ENCODE assay signal across 12 cellular contexts in the genomic region with DNA sequence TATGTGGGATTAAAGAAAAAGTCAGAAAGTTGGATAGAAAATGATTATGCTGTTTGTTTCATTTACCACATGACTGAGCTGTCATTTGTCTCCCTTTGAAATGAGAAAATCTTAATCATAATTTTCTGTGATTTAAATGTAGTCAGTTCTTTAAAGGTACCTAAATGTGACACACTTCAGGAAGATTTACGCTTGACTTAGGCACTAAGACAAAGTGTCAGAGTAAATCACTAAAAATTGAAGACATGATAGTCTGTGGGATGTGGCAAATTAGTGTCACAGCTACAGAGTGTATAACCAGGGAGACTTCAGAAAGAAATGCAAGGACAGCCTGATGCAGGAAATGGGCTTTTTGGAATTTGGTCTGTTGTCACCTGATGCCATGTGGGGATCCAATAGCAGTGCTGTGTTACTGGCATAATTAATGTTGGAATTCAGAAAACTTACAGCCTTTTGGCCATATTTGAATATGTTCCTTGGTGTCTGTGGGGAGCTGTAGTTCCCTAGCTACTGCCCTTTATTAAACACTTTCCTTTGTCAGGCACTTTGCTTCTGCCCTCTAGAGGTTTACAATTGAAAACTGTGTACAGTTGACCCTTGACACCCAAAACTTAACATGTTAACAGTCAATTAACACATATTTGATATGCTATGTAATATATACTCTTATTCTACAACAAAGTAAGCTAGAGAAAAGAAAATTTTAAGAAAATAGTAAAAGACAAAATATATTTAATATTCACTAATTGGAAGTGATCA.
A peak's percentile ranks its signal among the peaks of the same experiment; 100 is the strongest.
DNase-seq lines count a peak whose midpoint lies in the region; ATAC-seq and TF ChIP-seq lines count a peak whose summit lies in the region.
"Had no signal": no experiment of that assay in that cellular context is flagged by ENCODE, and none has a peak within 500 bp of the region (broad histone marks: within the 10 kb centered on the region; RNA-seq: fewer than 3 reads in every experiment).

No MANE protein-coding gene starts in this region.

- no peak overlapping the region for H3K4me3 ChIP-seq in epithelial cell of esophagus (ENCODE audit: low read length)
- H3K4me3 ChIP-seq: heart right ventricle had no signal

- TF ChIP-seq CTCF in 22Rv1 (IDR thresholded peaks at IDR 0.05) = peak; percentile 39
- TF ChIP-seq CTCF in epithelial cell of esophagus (IDR thresholded peaks at IDR 0.05; ENCODE audit: insufficient read depth, low read depth, low read length, missing control alignments) = peak; percentile 25

- no peak overlapping the region for H3K27ac ChIP-seq in 22Rv1
- H3K27ac ChIP-seq: heart right ventricle had no signal

- peak; percentile 74 for ATAC-seq in GM18867 (IDR thresholded peaks at IDR 0.05; ENCODE audit: unreplicated experiment)
- ATAC-seq in GM19452 (IDR thresholded peaks at IDR 0.05; ENCODE audit: unreplicated experiment) = no peak
- no peak for ATAC-seq in HG02571 (IDR thresholded peaks at IDR 0.05; ENCODE audit: unreplicated experiment)
- ATAC-seq: heart right ventricle had no signal

- DNase-seq in LHCN-M2 (ENCODE audit: low read depth) (peak; percentile 25), epithelial cell of esophagus (ENCODE audit: low read depth) (peak; percentile 13), SKM-1 (lab: John Stamatoyannopoulos, UW; ENCODE audit: unreplicated experiment) (no peak), NCI-H345 treated with DMSO at 0.1 percent for 48 hours (lab: John Stamatoyannopoulos, UW; ENCODE audit: unreplicated experiment) (no peak)
- DNase-seq: activated CD4-positive, alpha-beta T cell treated with anti-CD3 and anti-CD28 coated beads, Interleukin-2, amount 10 ng/mL, durations not matched to agents 24 days and 14 days; heart right ventricle; NCI-H510A treated with DMSO at 0.1 percent for 48 hours; occipital lobe had no signal

Comparison
In these comparisons a context has a peak if more than half of its experiments do, and no peak if none do; other contexts are left out.
1. DNase-seq: peak in LHCN-M2 (single experiment) and epithelial cell of esophagus (single experiment); none in SKM-1 (single experiment) and NCI-H345 treated with DMSO at 0.1 percent for 48 hours (single experiment).